In genomic region chr20:50295345-50295744, GRCh38 we compare ENCODE assay signal across 1 cellular context.
TF ChIP-seq lines count a peak whose summit lies in the region.

No MANE protein-coding gene starts in this region.

TF ChIP-seq in GM23338, 12 proteins besides CTCF, POLR2A, EP300 and RAD21 (continued from another document):
- TF ChIP-seq ZNF462 (CRISPR knock-in tag; IDR thresholded peaks at IDR 0.05), result no peak
TF ChIP-seq in GM23338: peak in this region for 0.
